Comparison of ENCODE assay signal across 9 cellular contexts in genomic region chr11:44595964-44596381, GRCh38. TPM values are rescaled to one million over a fixed set of nuclear protein-coding genes. Genes with fewer than 3 reads are reported as not detected.
DNase-seq lines count a peak whose midpoint lies in the region; ATAC-seq lines count a peak whose summit lies in the region.
"Had no signal": no experiment of that assay in that cellular context is flagged by ENCODE, and none has a peak within 500 bp of the region (broad histone marks: within the 10 kb centered on the region; RNA-seq: fewer than 3 reads in every experiment).

No MANE protein-coding gene starts in this region.

- no peaks in the 10 kb centered on the region for H3K9me3 Mint-ChIP-seq in activated naive CD4-positive, alpha-beta T cell treated with anti-CD3 and anti-CD28 coated beads, Interleukin-2, amount 10 ng/mL, durations not matched to agents 7 days and 5 days

- no peaks in the 10 kb centered on the region for H3K9me3 ChIP-seq in muscle layer of duodenum (ENCODE audit: control insufficient read depth in 1 of 2, low read length in 2 of 2)

- H3K4me3 ChIP-seq in muscle layer of duodenum (ENCODE audit: low read depth in 1 of 2, low read length in 2 of 2), result no peak overlapping the region

- peak overlapping the region; percentile 64 for H3K4me3 Mint-ChIP-seq in activated naive CD4-positive, alpha-beta T cell treated with anti-CD3 and anti-CD28 coated beads, Interleukin-2, amount 10 ng/mL, durations not matched to agents 7 days and 5 days

- H3K4me1 Mint-ChIP-seq in activated naive CD4-positive, alpha-beta T cell treated with anti-CD3 and anti-CD28 coated beads, Interleukin-2, amount 10 ng/mL, durations not matched to agents 7 days and 5 days, result peaks cover 81% of the 10 kb centered on the region

- H3K27ac Mint-ChIP-seq in activated naive CD4-positive, alpha-beta T cell treated with anti-CD3 and anti-CD28 coated beads, Interleukin-2, amount 10 ng/mL, durations not matched to agents 7 days and 5 days, result peak overlapping the region; percentile 99

- peaks cover 38% of the 10 kb centered on the region for H3K36me3 Mint-ChIP-seq in activated naive CD4-positive, alpha-beta T cell treated with anti-CD3 and anti-CD28 coated beads, Interleukin-2, amount 10 ng/mL, durations not matched to agents 7 days and 5 days

- CTCF ChIA-PET in activated naive CD4-positive, alpha-beta T cell treated with anti-CD3 and anti-CD28 coated beads, Interleukin-2, amount 10 ng/mL, durations not matched to agents 7 days and 5 days (lab: Charles Lee), result interaction anchor here (1.0 to 4.2 kb wide), 8 partner anchors 16 to 40 kb away, joined by 4 to 26 read pairs (median 6); partner anchors contain the start of gene CD82

- H3K4me1 ChIP-seq in muscle layer of duodenum (ENCODE audit: control insufficient read depth in 1 of 2, insufficient read depth in 2 of 2, low read length in 2 of 2), result peaks cover 16 to 44% of the 10 kb centered on the region in 2 donors
- H3K4me1 ChIP-seq: parathyroid adenoma had no signal

- DNase-seq in activated naive CD4-positive, alpha-beta T cell treated with anti-CD3 and anti-CD28 coated beads, Interleukin-2, amount 10 ng/mL, durations not matched to agents 7 days and 5 days, result no peak
- DNase-seq in activated naive CD4-positive, alpha-beta T cell treated with Interleukin-2 at 50 U/mL for 16 hours, result no peak
- DNase-seq in ureter (ENCODE audit: low spot score), result peak; percentile 62
- DNase-seq in NCI-H774 (lab: John Stamatoyannopoulos, UW), result no peak
- DNase-seq in retina, result no peak

- peak overlapping the region; percentile 72 for H3K27ac ChIP-seq in cingulate gyrus (ENCODE audit: low read depth, low read length)
- H3K27ac ChIP-seq in muscle layer of duodenum (ENCODE audit: low read length), result peak overlapping the region; percentile 16
- H3K27ac ChIP-seq: parathyroid adenoma had no signal

- ATAC-seq in GM18511 (IDR thresholded peaks at IDR 0.05; ENCODE audit: unreplicated experiment), result no peak

- no peaks in the 10 kb centered on the region for H3K27me3 Mint-ChIP-seq in activated naive CD4-positive, alpha-beta T cell treated with anti-CD3 and anti-CD28 coated beads, Interleukin-2, amount 10 ng/mL, durations not matched to agents 7 days and 5 days

- no peaks in the 10 kb centered on the region for H3K36me3 ChIP-seq in muscle layer of duodenum (ENCODE audit: control insufficient read depth in 1 of 2, insufficient read depth in 2 of 2, low read length in 2 of 2)

- no peaks in the 10 kb centered on the region for H3K27me3 ChIP-seq in muscle layer of duodenum (ENCODE audit: low read depth, low read length)

RNA-seq across cellular contexts. Expression of gene CD82, which starts 30.5 kb away (rescaled TPM):
- 148 TPM for total RNA-seq in ureter
